Comparison of ENCODE assay signal across 18 cellular contexts in genomic region chr1:116916533-116917460, GRCh38. TPM values are rescaled to one million over a fixed set of nuclear protein-coding genes. Genes with fewer than 3 reads are reported as not detected.
DNase-seq lines count a peak whose midpoint lies in the region; FAIRE-seq and TF ChIP-seq lines count a peak whose summit lies in the region.
"Had no signal": no experiment of that assay in that cellular context is flagged by ENCODE, and none has a peak within 500 bp of the region (broad histone marks: within the 10 kb centered on the region; RNA-seq: fewer than 3 reads in every experiment).

No MANE protein-coding gene starts in this region.

- 66% methylated on average over 14 of the region's 14 CpGs for WGBS in hepatocyte (ENCODE audit: low lambda C conversion rate, missing lambda C conversion rate)

- H3K79me2 ChIP-seq in endothelial cell of umbilical vein (ENCODE audit: control insufficient read depth, insufficient read depth, low read length) (no peaks in the 10 kb centered on the region), hepatocyte (peaks cover 85% of the 10 kb centered on the region), PC-9 (ENCODE audit: low read depth) (peaks cover 96% of the 10 kb centered on the region)

- intact Hi-C loops in endothelial cell of umbilical vein (cut with micrococcal nuclease) = loop anchor here (5.0 kb wide), 1 partner anchor 126 kb away; no protein-coding TSS in a partner anchor
- intact Hi-C loops in PC-9 (cut with micrococcal nuclease; ENCODE audit: unreplicated experiment) = loop anchor here (5.0 to 10.0 kb wide), 2 partner anchors 59 to 342 kb away; partner anchors contain the start of gene CD58

- dilution Hi-C loops in endothelial cell of umbilical vein (cut with MboI; ENCODE audit: extremely low pct_ligation_motif_present, low sequenced_read_pairs) = no loop called here

- POLR2A ChIA-PET in endothelial cell of umbilical vein (lab: Charles Lee) = no interaction called here
- POLR2A ChIA-PET in PC-9 (lab: Charles Lee; ENCODE audit: unreplicated experiment) = no interaction called here

- H3K4me1 ChIP-seq in endothelial cell of umbilical vein (ENCODE audit: control insufficient read depth, extremely low read depth, insufficient read depth, low read length) (peaks cover 6% of the 10 kb centered on the region), hepatocyte (ENCODE audit: insufficient read depth) (peaks cover 13% of the 10 kb centered on the region), PC-9 (replicated peaks; ENCODE audit: insufficient read depth) (peaks cover 67% of the 10 kb centered on the region)

- DNase-seq in NCI-H69 (lab: John Stamatoyannopoulos, UW) = peak; percentile 6
- DNase-seq in endothelial cell of umbilical vein (ENCODE audit: low read depth, low spot score) = peak; percentile 21
- DNase-seq in hepatocyte (ENCODE audit: low spot score) = peak; percentile 19
- no peak for DNase-seq in inferior parietal cortex (ENCODE audit: extremely low spot score)
- DNase-seq in DMS153 (lab: John Stamatoyannopoulos, UW) = no peak
- DNase-seq in NCI-H1105 (lab: John Stamatoyannopoulos, UW) = no peak
- no peak for DNase-seq in PC-9
- DNase-seq: activated CD4-positive, CD25-positive, alpha-beta regulatory T cell; activated CD8-positive, alpha-beta memory T cell treated with anti-CD3 and anti-CD28 coated beads, Interleukin-2, amount 50 U/mL, for 4 hours; activated naive CD4-positive, alpha-beta T cell treated with anti-CD3 and anti-CD28 coated beads for 36 hours; brain microvascular endothelial cell; GF-D8; HCEC 1CT; SHP77; spleen; stimulated activated naive CD4-positive, alpha-beta T cell treated with Interleukin-2 at 50 U/mL for 16 hours; T-helper 17 cell had no signal

- no peaks in the 10 kb centered on the region for H3K9me1 ChIP-seq in endothelial cell of umbilical vein (replicated peaks; ENCODE audit: control insufficient read depth, extremely low read depth, insufficient read depth, low read length)

- no peak overlapping the region for H3K4me3 ChIP-seq in endothelial cell of umbilical vein (replicated peaks in 1 of 3; ENCODE audit: insufficient read depth in 1 of 3, low read depth in 1 of 3, low read length in 3 of 3)
- H3K4me3 ChIP-seq in hepatocyte = no peak overlapping the region
- no peak overlapping the region for H3K4me3 ChIP-seq in skin epidermis
- H3K4me3 ChIP-seq in PC-9 = no peak overlapping the region
- H3K4me3 ChIP-seq: spleen had no signal

- H3K9ac ChIP-seq in endothelial cell of umbilical vein (replicated peaks; ENCODE audit: extremely low read depth, insufficient read depth, low read length) = no peak overlapping the region

- H3K9me2 ChIP-seq in hepatocyte (replicated peaks; ENCODE audit: insufficient read depth) = no peaks in the 10 kb centered on the region
- no peaks in the 10 kb centered on the region for H3K9me2 ChIP-seq in PC-9 (ENCODE audit: insufficient read depth)

- no peak overlapping the region for H3K27ac ChIP-seq in endothelial cell of umbilical vein (ENCODE audit: insufficient read depth, low read depth, low read length)
- no peak overlapping the region for H3K27ac ChIP-seq in hepatocyte
- peak overlapping the region in 11 of 21 experiments; percentile 4 to 77 (median 41) for H3K27ac ChIP-seq in skin epidermis
- no peak overlapping the region for H3K27ac ChIP-seq in PC-9
- H3K27ac ChIP-seq: brain microvascular endothelial cell, spleen had no signal

- no peak for TF ChIP-seq CTCF in endothelial cell of umbilical vein (IDR thresholded peaks at IDR 0.05; ENCODE audit: extremely low read depth in 1 of 2, insufficient read depth in 1 of 2, low read depth in 1 of 2, low read length in 2 of 2)
- TF ChIP-seq CTCF in hepatocyte (IDR thresholded peaks at IDR 0.05; ENCODE audit: poor library complexity) = no peak
- TF ChIP-seq CTCF in PC-9 (conservative IDR thresholded peaks at IDR 0.05) = no peak

- BruUV-seq in endothelial cell of umbilical vein (replicated peaks; lab: Mats Ljungman, UMichigan) = no TSS peak
- BruUV-seq in PC-9 (replicated peaks; lab: Mats Ljungman, UMichigan) = no TSS peak

- H3K27me3 ChIP-seq in endothelial cell of umbilical vein (ENCODE audit: control insufficient read depth in 2 of 2, insufficient read depth in 2 of 2, low read length in 2 of 2) = no peaks in the 10 kb centered on the region
- no peaks in the 10 kb centered on the region for H3K27me3 ChIP-seq in hepatocyte
- no peaks in the 10 kb centered on the region for H3K27me3 ChIP-seq in PC-9 (ENCODE audit: insufficient read depth, low read depth)
- H3K27me3 ChIP-seq: brain microvascular endothelial cell had no signal

- TF ChIP-seq POLR2A in endothelial cell of umbilical vein (IDR thresholded peaks at IDR 0.05; ENCODE audit: low read depth, low read length) = no peak

- H3K9me3 ChIP-seq in endothelial cell of umbilical vein (replicated peaks; ENCODE audit: control insufficient read depth, insufficient read depth, low read length) (no peaks in the 10 kb centered on the region), hepatocyte (ENCODE audit: low read depth) (no peaks in the 10 kb centered on the region), PC-9 (ENCODE audit: insufficient read depth, low read depth) (no peaks in the 10 kb centered on the region)
- H3K9me3 ChIP-seq: spleen had no signal

- H3K36me3 ChIP-seq in endothelial cell of umbilical vein (ENCODE audit: control insufficient read depth in 2 of 2, extremely low read depth in 1 of 2, insufficient read depth in 2 of 2, low read length in 2 of 2) (no peaks in the 10 kb centered on the region), hepatocyte (replicated peaks; ENCODE audit: insufficient read depth, low read depth) (no peaks in the 10 kb centered on the region), PC-9 (ENCODE audit: low read depth) (no peaks in the 10 kb centered on the region)
- H3K36me3 ChIP-seq: brain microvascular endothelial cell, spleen had no signal

- H4K20me1 ChIP-seq in endothelial cell of umbilical vein (replicated peaks; ENCODE audit: control insufficient read depth, extremely low read depth, insufficient read depth, low read length) (no peaks in the 10 kb centered on the region), hepatocyte (ENCODE audit: insufficient read depth, poor library complexity, severe bottlenecking) (no peaks in the 10 kb centered on the region), PC-9 (ENCODE audit: insufficient read depth) (no peaks in the 10 kb centered on the region)

- H2AFZ ChIP-seq in endothelial cell of umbilical vein (ENCODE audit: low read depth, low read length) = peak overlapping the region; percentile 76
- no peak overlapping the region for H2AFZ ChIP-seq in hepatocyte
- no peak overlapping the region for H2AFZ ChIP-seq in PC-9

- H3K4me2 ChIP-seq in endothelial cell of umbilical vein (ENCODE audit: insufficient read depth, low read length) = peak overlapping the region; percentile 2
- H3K4me2 ChIP-seq in hepatocyte = peak overlapping the region; percentile 7
- no peak overlapping the region for H3K4me2 ChIP-seq in PC-9

- CTCF ChIA-PET in endothelial cell of umbilical vein (lab: Charles Lee) (interaction anchor here (1.2 to 1.3 kb wide), 2 partner anchors 152 to 179 kb away, joined by 4 to 5 read pairs; no protein-coding TSS in a partner anchor), PC-9 (lab: Charles Lee) (no interaction called here)

- FAIRE-seq in endothelial cell of umbilical vein (lab: Jason Lieb, UNC) = peak; percentile 72

- H3F3A ChIP-seq in PC-9 (ENCODE audit: insufficient read depth, low read depth) = peaks cover 17% of the 10 kb centered on the region; the same call in 1 of the 2 replicates

TF ChIP-seq in endothelial cell of umbilical vein, 7 proteins besides CTCF, POLR2A, EP300 and RAD21:
- TF ChIP-seq MYC (IDR thresholded peaks at IDR 0.05; ENCODE audit: low read depth, low read length) (no peak), POLR2AphosphoS5 (IDR thresholded peaks at IDR 0.05; ENCODE audit: insufficient read depth, low read depth, low read length) (no peak), MAX (IDR thresholded peaks at IDR 0.05; ENCODE audit: insufficient read depth, insufficient read length) (no peak), FOS (IDR thresholded peaks at IDR 0.05; ENCODE audit: borderline replicate concordance, insufficient read depth, low read length) (no peak), EZH2 (IDR thresholded peaks at IDR 0.05; ENCODE audit: borderline replicate concordance, low read depth, low read length, severe bottlenecking) (no peak), GATA2 (IDR thresholded peaks at IDR 0.05; ENCODE audit: insufficient read depth, insufficient read length, low read depth, low read length) (no peak), JUN (IDR thresholded peaks at IDR 0.05; ENCODE audit: borderline replicate concordance, insufficient read depth, insufficient read length, low read depth) (no peak)

RNA-seq across cellular contexts. Expression of gene PTGFRN, which starts 7.1 kb away (rescaled TPM):
- total RNA-seq in endothelial cell of umbilical vein = 60.7 and 71.6 TPM in 2 replicates
- polyA plus RNA-seq in endothelial cell of umbilical vein = 30.6 and 39.6 TPM in 2 replicates
- 50.0 and 51.8 TPM in 2 replicates for polyA plus RNA-seq in endothelial cell of umbilical vein (2011; cell fraction: cytosol; rRNA removed)
- 30.1 and 35.3 TPM in 2 replicates for polyA plus RNA-seq in endothelial cell of umbilical vein (2011; cell fraction: nucleus; rRNA removed)
- 65.1 and 90.3 TPM in 2 replicates for polyA plus RNA-seq in endothelial cell of umbilical vein (2012)
- polyA minus RNA-seq in endothelial cell of umbilical vein = 88.1 and 118 TPM in 2 replicates
- 12.9 TPM for polyA minus RNA-seq in endothelial cell of umbilical vein (2011; cell fraction: cytosol; rRNA and poly(A)+ RNA removed)
- polyA minus RNA-seq in endothelial cell of umbilical vein (2011; cell fraction: nucleus; rRNA and poly(A)+ RNA removed) = 25.9 and 39.5 TPM in 2 replicates
- total RNA-seq in hepatocyte = 31.0 and 37.7 TPM in 2 replicates
- 16.0 and 16.6 TPM in 2 replicates for polyA plus RNA-seq in hepatocyte
- 83.7 and 87.3 TPM in 2 replicates for total RNA-seq in PC-9 (2021)

Comparison
In these comparisons a context has a peak if more than half of its experiments do, and no peak if none do; other contexts are left out.
1. DNase-seq: peak in NCI-H69 (single experiment), endothelial cell of umbilical vein (single experiment) and hepatocyte (single experiment); none in inferior parietal cortex (single experiment), DMS153 (single experiment), NCI-H1105 (single experiment) and PC-9 (0 of 2).
2. H3K27ac ChIP-seq: peak in skin epidermis (11 of 21); none in endothelial cell of umbilical vein (single experiment), hepatocyte (single experiment) and PC-9 (single experiment).